ENCODE assay signal across 16 cellular contexts in genomic region chr22:49663823-49664222, GRCh38.
A peak's percentile ranks its signal among the peaks of the same experiment; 100 is the strongest.
DNase-seq lines count a peak whose midpoint lies in the region; ATAC-seq and TF ChIP-seq lines count a peak whose summit lies in the region.
"Had no signal": no experiment of that assay in that cellular context is flagged by ENCODE, and none has a peak within 500 bp of the region (broad histone marks: within the 10 kb centered on the region; RNA-seq: fewer than 3 reads in every experiment).

No MANE protein-coding gene starts in this region.

- no CpG with 5 or more reads among the region's 7 CpGs for WGBS in neuronal stem cell (ENCODE audit: extremely low coverage in 2 of 2, insufficient read length in 2 of 2, insufficient replicate concordance in 1 of 2), 2 donors

- H3K4me3 ChIP-seq in coronary artery (no peak overlapping the region), neuronal stem cell (ENCODE audit: low read length in 2 of 2) (no peak overlapping the region), upper lobe of right lung (no peak overlapping the region)
- H3K4me3 ChIP-seq: GM23248, SJSA1 had no signal

- ATAC-seq in upper lobe of right lung, result no peak
- ATAC-seq: HepG2 had no signal

- H3K36me3 Mint-ChIP-seq in CD14-positive monocyte, result no peaks in the 10 kb centered on the region

- H3K9ac ChIP-seq in neuronal stem cell (ENCODE audit: low read depth, low read length, poor library complexity), result no peak overlapping the region
- H3K9ac ChIP-seq: GM23248 had no signal

- H2AFZ ChIP-seq in neuronal stem cell (ENCODE audit: low read length), result no peak overlapping the region
- H2AFZ ChIP-seq: GM23248 had no signal

- no peak overlapping the region for H2BK12ac ChIP-seq in neuronal stem cell (ENCODE audit: low read length)

- H3K27me3 Mint-ChIP-seq in CD14-positive monocyte (ENCODE audit: low read depth in 3 of 3), result peaks cover 11 to 25% (median 24%) of the 10 kb centered on the region in 3 donors

- H3K4ac ChIP-seq in neuronal stem cell (ENCODE audit: low read length), result no peak overlapping the region

- H3K9me3 Mint-ChIP-seq in CD14-positive monocyte, result peaks cover 0 to 10% (median 6%) of the 10 kb centered on the region in 7 donors

- intact Hi-C loops in upper lobe of right lung (cut with DNase I), result no loop called here
- intact Hi-C loops in CD14-positive monocyte (cut with micrococcal nuclease), result no loop called here

- H3K36me3 ChIP-seq in neuronal stem cell (replicated peaks in 1 of 2; ENCODE audit: control insufficient read depth in 2 of 2, insufficient read depth in 2 of 2, low read length in 2 of 2) (no peaks in the 10 kb centered on the region), upper lobe of right lung (no peaks in the 10 kb centered on the region)
- H3K36me3 ChIP-seq: SJSA1 had no signal

- peaks cover 20% of the 10 kb centered on the region for H3K4me1 Mint-ChIP-seq in CD14-positive monocyte

- H3K27ac Mint-ChIP-seq in CD14-positive monocyte, result no peak overlapping the region

- H3K9me3 ChIP-seq in neuronal stem cell (replicated peaks in 1 of 2; ENCODE audit: control insufficient read depth in 2 of 2, insufficient read depth in 1 of 2, low read depth in 1 of 2, low read length in 2 of 2) (peaks cover 0 to 5% of the 10 kb centered on the region in 2 donors), upper lobe of right lung (no peaks in the 10 kb centered on the region)
- H3K9me3 ChIP-seq: SJSA1 had no signal

- H3K27me3 ChIP-seq in neuronal stem cell (ENCODE audit: control insufficient read depth in 3 of 3, insufficient read depth in 3 of 3, low read depth in 1 of 3, low read length in 3 of 3), result peaks cover 0 to 17% (median 0%) of the 10 kb centered on the region in 3 experiments
- peaks cover 7% of the 10 kb centered on the region for H3K27me3 ChIP-seq in upper lobe of right lung

- H3K18ac ChIP-seq in neuronal stem cell (ENCODE audit: low read length), result no peak overlapping the region

- H3K4me2 ChIP-seq in neuronal stem cell (ENCODE audit: insufficient read depth, low read length, poor library complexity, severe bottlenecking), result no peak overlapping the region

- H3K79me1 ChIP-seq in neuronal stem cell (ENCODE audit: low read depth, low read length), result no peaks in the 10 kb centered on the region

- H2AK5ac ChIP-seq in neuronal stem cell (ENCODE audit: low read depth, low read length), result no peak overlapping the region

- H3K4me3 Mint-ChIP-seq in CD14-positive monocyte, result peak overlapping the region in 1 of 2 donors; percentile 21

- H2BK15ac ChIP-seq in neuronal stem cell (ENCODE audit: low read length), result no peak overlapping the region

- H3K4me1 ChIP-seq in neuronal stem cell (ENCODE audit: control insufficient read depth in 2 of 2, insufficient read depth in 1 of 2, low read depth in 1 of 2, low read length in 2 of 2) (peaks cover 0 to 7% of the 10 kb centered on the region in 2 donors), upper lobe of right lung (no peaks in the 10 kb centered on the region)
- H3K4me1 ChIP-seq: SJSA1 had no signal

- DNase-seq in activated effector memory CD4-positive, alpha-beta T cell treated with anti-CD3 and anti-CD28 coated beads, Interleukin-2, amount 50 U/mL, for 16 hours, result peak; percentile 48
- DNase-seq in activated effector memory CD4-positive, alpha-beta T cell treated with Interleukin-2 at 50 U/mL for 16 hours, result no peak
- peak; percentile 68 for DNase-seq in coronary artery (ENCODE audit: low spot score)
- DNase-seq in neuronal stem cell (ENCODE audit: low spot score), result no peak
- DNase-seq in upper lobe of right lung, result peak; percentile 52
- DNase-seq in NCI-H524 (lab: John Stamatoyannopoulos, UW), result no peak
- no peak for DNase-seq in OCI-M1 (lab: John Stamatoyannopoulos, UW)
- no peak for DNase-seq in CD14-positive monocyte (ENCODE audit: low spot score)
- DNase-seq: DMS79, GM23248, KG1, NCI-H187, NCI-H2227 treated with DMSO at 0.1 percent for 48 hours, NCI-H510A treated with DMSO at 0.1 percent for 48 hours had no signal

- H3K23ac ChIP-seq in neuronal stem cell (ENCODE audit: low read depth, low read length, poor library complexity), result no peak overlapping the region

- H4K91ac ChIP-seq in neuronal stem cell (ENCODE audit: low read depth, low read length, poor library complexity), result no peak overlapping the region

- H2BK5ac ChIP-seq in neuronal stem cell (ENCODE audit: low read length), result peak overlapping the region; percentile 19

- H3K27ac ChIP-seq in coronary artery, result no peak overlapping the region
- no peak overlapping the region for H3K27ac ChIP-seq in neuronal stem cell (replicated peaks; ENCODE audit: low read length)
- no peak overlapping the region for H3K27ac ChIP-seq in upper lobe of right lung
- H3K27ac ChIP-seq: GM23248, SJSA1 had no signal

- no peak overlapping the region for H2BK120ac ChIP-seq in neuronal stem cell (ENCODE audit: low read depth, low read length)

- no peak for TF ChIP-seq CTCF in coronary artery (IDR thresholded peaks at IDR 0.05)
- no peak for TF ChIP-seq CTCF in upper lobe of right lung (IDR thresholded peaks at IDR 0.05)
- TF ChIP-seq CTCF in CD14-positive monocyte (IDR thresholded peaks at IDR 0.05), result no peak

- H3K14ac ChIP-seq in neuronal stem cell (ENCODE audit: low read length), result no peak overlapping the region

- no peak overlapping the region for H4K8ac ChIP-seq in neuronal stem cell (ENCODE audit: low read depth, low read length)

Comparison
In these comparisons a context has a peak if more than half of its experiments do, and no peak if none do; other contexts are left out.
1. DNase-seq: peak in activated effector memory CD4-positive, alpha-beta T cell treated with anti-CD3 and anti-CD28 coated beads, Interleukin-2, amount 50 U/mL, for 16 hours (single experiment), coronary artery (single experiment) and upper lobe of right lung (single experiment); none in activated effector memory CD4-positive, alpha-beta T cell treated with Interleukin-2 at 50 U/mL for 16 hours (single experiment), neuronal stem cell (single experiment), NCI-H524 (0 of 2), OCI-M1 (single experiment) and CD14-positive monocyte (single experiment).